Comparison of ENCODE assay signal across 37 cellular contexts in genomic region chr15:90942354-90943120, GRCh38.
"Had no signal": no experiment of that assay in that cellular context is flagged by ENCODE, and none has a peak within 500 bp of the region (broad histone marks: within the 10 kb centered on the region; RNA-seq: fewer than 3 reads in every experiment).

No MANE protein-coding gene starts in this region.

- ATAC-seq: activated CD8-positive, alpha-beta T cell treated with anti-CD3 and anti-CD28 coated beads for 36 hours; activated naive CD4-positive, alpha-beta T cell treated with anti-CD3 and anti-CD28 coated beads, Interleukin-2, amount 50 U/mL, for 72 hours; activated T-cell treated with anti-CD3 and anti-CD28 coated beads, Interleukin-2, amount 50 U/mL, for 4 hours; activated T-cell treated with anti-CD3 and anti-CD28 coated beads, Interleukin-2, amount 50 U/mL, for 72 hours; activated T-helper 17 cell treated with anti-CD3 and anti-CD28 coated beads, Interleukin-2, amount 50 U/mL, for 72 hours; body of pancreas had no signal

- FAIRE-seq: astrocyte, TTC549 had no signal

- H3K4me3 Mint-ChIP-seq: activated B cell treated with CpG ODN at 0.5 μM for 24 hours; activated CD4-positive, alpha-beta memory T cell treated with anti-CD3 and anti-CD28 coated beads for 36 hours; activated CD4-positive, alpha-beta T cell treated with anti-CD3 and anti-CD28 coated beads, Interleukin-2, amount 10 ng/mL, durations not matched to agents 24 days and 14 days; activated CD8-positive, alpha-beta T cell treated with anti-CD3 and anti-CD28 coated beads for 36 hours; activated naive CD4-positive, alpha-beta T cell treated with anti-CD3 and anti-CD28 coated beads for 36 hours; activated naive CD8-positive, alpha-beta T cell treated with anti-CD3 and anti-CD28 coated beads for 36 hours; activated T-cell treated with anti-CD3 and anti-CD28 coated beads, Interleukin-2, amount 50 U/mL, for 4 hours; activated T-cell treated with anti-CD3 and anti-CD28 coated beads, Interleukin-2, amount 50 U/mL, for 72 hours; activated T-helper 1 cell treated with anti-CD3 and anti-CD28 coated beads, Interleukin-12 subunit alpha, Interleukin-12 subunit beta, Interleukin-2, Interleukin-4 antibody, amounts not matched to agents 30 ng/mL and 10 ng/mL and 1 ng/mL, durations not matched to agents 14 hours and 24 hours and 36 hours; activated T-helper 17 cell treated with anti-CD3 and anti-CD28 coated beads, Interleukin-2, amount 50 U/mL, for 72 hours; T-helper 1 cell treated with Interleukin-12 subunit alpha and Interleukin-12 subunit beta and Interleukin-4 antibody, amounts not matched to agents 30 μg/mL and 1 μg/mL, for 36 hours; T-helper 2 cell treated with Interferon-gamma antibody and Interleukin-4, amounts not matched to agents 5 μg/mL and 100 μg/mL, for 36 hours had no signal

- H3K27me3 Mint-ChIP-seq: activated B cell treated with CpG ODN at 0.5 μM for 24 hours; activated CD4-positive, alpha-beta memory T cell treated with anti-CD3 and anti-CD28 coated beads for 36 hours; activated CD4-positive, alpha-beta T cell treated with anti-CD3 and anti-CD28 coated beads, Interleukin-2, amount 10 ng/mL, durations not matched to agents 24 days and 14 days; activated CD8-positive, alpha-beta T cell treated with anti-CD3 and anti-CD28 coated beads for 36 hours; activated naive CD8-positive, alpha-beta T cell treated with anti-CD3 and anti-CD28 coated beads for 36 hours; activated T-helper 17 cell treated with anti-CD3 and anti-CD28 coated beads, Interleukin-2, amount 50 U/mL, for 72 hours had no signal

- H3K4me3 ChIP-seq: adrenal gland, body of pancreas, breast epithelium had no signal

- DNase-seq: activated B cell treated with CpG ODN at 0.5 μM for 24 hours; activated CD4-positive, alpha-beta memory T cell treated with anti-CD3 and anti-CD28 coated beads for 36 hours; activated CD4-positive, alpha-beta T cell treated with anti-CD3 and anti-CD28 coated beads for 4 hours; activated CD4-positive, alpha-beta T cell treated with anti-CD3 and anti-CD28 coated beads, Interleukin-2, amount 10 ng/mL, durations not matched to agents 24 days and 14 days; activated CD4-positive, alpha-beta T cell treated with anti-CD3 and anti-CD28 coated beads, Interleukin-2, amount 50 U/mL, for 1 hour; activated CD4-positive, alpha-beta T cell treated with anti-CD3 and anti-CD28 coated beads, Interleukin-2, amount 50 U/mL, for 4 hours; activated CD4-positive, CD25-positive, alpha-beta regulatory T cell treated with anti-CD3 and anti-CD28 coated beads, Interleukin-2, amount 50 U/mL, for 72 hours; activated CD8-positive, alpha-beta memory T cell treated with anti-CD3 and anti-CD28 coated beads, Interleukin-2, amount 50 U/mL, for 4 hours; activated CD8-positive, alpha-beta T cell treated with anti-CD3 and anti-CD28 coated beads for 36 hours; activated effector memory CD4-positive, alpha-beta T cell treated with anti-CD3 and anti-CD28 coated beads, Interleukin-2, amount 50 U/mL, for 16 hours; activated gamma-delta T cell treated with Interleukin-2 at 50 U/mL for 16 hours; activated naive CD4-positive, alpha-beta T cell; activated naive CD4-positive, alpha-beta T cell treated with anti-CD3 and anti-CD28 coated beads for 36 hours; activated naive CD4-positive, alpha-beta T cell treated with anti-CD3 and anti-CD28 coated beads, Interleukin-2, amount 50 U/mL, for 16 hours; activated naive CD8-positive, alpha-beta T cell treated with anti-CD3 and anti-CD28 coated beads for 36 hours; activated T-cell treated with anti-CD3 and anti-CD28 coated beads for 4 hours; activated T-cell treated with anti-CD3 and anti-CD28 coated beads, Interleukin-2, amount 50 U/mL, for 1 hour; activated T-cell treated with anti-CD3 and anti-CD28 coated beads, Interleukin-2, amount 50 U/mL, for 4 hours; activated T-cell treated with anti-CD3 and anti-CD28 coated beads, Interleukin-2, amount 50 U/mL, for 72 hours; adrenal gland; amniotic stem cell; body of pancreas; brain microvascular endothelial cell; central memory CD4-positive, alpha-beta T cell; SW 1271; T-helper 1 cell; T-helper 2 cell; T-helper 9 cell had no signal

- H3K27ac Mint-ChIP-seq: activated B cell treated with CpG ODN at 0.5 μM for 24 hours; activated CD4-positive, alpha-beta memory T cell treated with anti-CD3 and anti-CD28 coated beads for 36 hours; activated CD4-positive, alpha-beta T cell treated with anti-CD3 and anti-CD28 coated beads, Interleukin-2, amount 10 ng/mL, durations not matched to agents 24 days and 14 days; activated CD8-positive, alpha-beta T cell treated with anti-CD3 and anti-CD28 coated beads for 36 hours; activated naive CD4-positive, alpha-beta T cell treated with anti-CD3 and anti-CD28 coated beads for 36 hours; activated naive CD8-positive, alpha-beta T cell treated with anti-CD3 and anti-CD28 coated beads for 36 hours; activated T-cell treated with anti-CD3 and anti-CD28 coated beads, Interleukin-2, amount 50 U/mL, for 72 hours; activated T-helper 1 cell treated with anti-CD3 and anti-CD28 coated beads, Interleukin-12 subunit alpha, Interleukin-12 subunit beta, Interleukin-2, Interleukin-4 antibody, amounts not matched to agents 30 ng/mL and 10 ng/mL and 1 ng/mL, durations not matched to agents 14 hours and 24 hours and 36 hours; activated T-helper 17 cell treated with anti-CD3 and anti-CD28 coated beads, Interleukin-2, amount 50 U/mL, for 72 hours; T-helper 1 cell treated with Interleukin-12 subunit alpha and Interleukin-12 subunit beta and Interleukin-4 antibody, amounts not matched to agents 30 μg/mL and 1 μg/mL, for 36 hours; T-helper 2 cell treated with Interferon-gamma antibody and Interleukin-4, amounts not matched to agents 5 μg/mL and 100 μg/mL, for 36 hours had no signal

- H3K9me3 Mint-ChIP-seq: activated B cell treated with CpG ODN at 0.5 μM for 24 hours; activated CD4-positive, alpha-beta memory T cell treated with anti-CD3 and anti-CD28 coated beads for 36 hours; activated CD4-positive, alpha-beta T cell treated with anti-CD3 and anti-CD28 coated beads, Interleukin-2, amount 10 ng/mL, durations not matched to agents 24 days and 14 days; activated CD8-positive, alpha-beta T cell treated with anti-CD3 and anti-CD28 coated beads for 36 hours; activated naive CD4-positive, alpha-beta T cell treated with anti-CD3 and anti-CD28 coated beads for 36 hours; activated naive CD4-positive, alpha-beta T cell treated with anti-CD3 and anti-CD28 coated beads, Interleukin-2, amount 50 U/mL, for 72 hours; activated naive CD8-positive, alpha-beta T cell treated with anti-CD3 and anti-CD28 coated beads for 36 hours; activated T-cell treated with anti-CD3 and anti-CD28 coated beads, Interleukin-2, amount 50 U/mL, for 4 hours; activated T-cell treated with anti-CD3 and anti-CD28 coated beads, Interleukin-2, amount 50 U/mL, for 72 hours; activated T-helper 1 cell treated with anti-CD3 and anti-CD28 coated beads, Interleukin-12 subunit alpha, Interleukin-12 subunit beta, Interleukin-2, Interleukin-4 antibody, amounts not matched to agents 30 ng/mL and 10 ng/mL and 1 ng/mL, durations not matched to agents 14 hours and 24 hours and 36 hours; activated T-helper 17 cell treated with anti-CD3 and anti-CD28 coated beads, Interleukin-2, amount 50 U/mL, for 72 hours; T-helper 1 cell treated with Interleukin-12 subunit alpha and Interleukin-12 subunit beta and Interleukin-4 antibody, amounts not matched to agents 30 μg/mL and 1 μg/mL, for 36 hours; T-helper 2 cell treated with Interferon-gamma antibody and Interleukin-4, amounts not matched to agents 5 μg/mL and 100 μg/mL, for 36 hours had no signal

- H3K27me3 ChIP-seq: adrenal gland, body of pancreas, brain microvascular endothelial cell, breast epithelium had no signal

- H3K4me1 Mint-ChIP-seq: activated B cell treated with CpG ODN at 0.5 μM for 24 hours; activated naive CD8-positive, alpha-beta T cell treated with anti-CD3 and anti-CD28 coated beads for 36 hours; activated T-helper 17 cell treated with anti-CD3 and anti-CD28 coated beads, Interleukin-2, amount 50 U/mL, for 72 hours had no signal

- H3K9me3 ChIP-seq: adrenal gland, body of pancreas, breast epithelium had no signal

- H3K27ac ChIP-seq: adrenal gland, body of pancreas, brain microvascular endothelial cell, breast epithelium, VCaP had no signal

- H3K4me1 ChIP-seq: adrenal gland, body of pancreas, breast epithelium had no signal
